8 cellular contexts compared by ENCODE assay signal in the genomic region with DNA sequence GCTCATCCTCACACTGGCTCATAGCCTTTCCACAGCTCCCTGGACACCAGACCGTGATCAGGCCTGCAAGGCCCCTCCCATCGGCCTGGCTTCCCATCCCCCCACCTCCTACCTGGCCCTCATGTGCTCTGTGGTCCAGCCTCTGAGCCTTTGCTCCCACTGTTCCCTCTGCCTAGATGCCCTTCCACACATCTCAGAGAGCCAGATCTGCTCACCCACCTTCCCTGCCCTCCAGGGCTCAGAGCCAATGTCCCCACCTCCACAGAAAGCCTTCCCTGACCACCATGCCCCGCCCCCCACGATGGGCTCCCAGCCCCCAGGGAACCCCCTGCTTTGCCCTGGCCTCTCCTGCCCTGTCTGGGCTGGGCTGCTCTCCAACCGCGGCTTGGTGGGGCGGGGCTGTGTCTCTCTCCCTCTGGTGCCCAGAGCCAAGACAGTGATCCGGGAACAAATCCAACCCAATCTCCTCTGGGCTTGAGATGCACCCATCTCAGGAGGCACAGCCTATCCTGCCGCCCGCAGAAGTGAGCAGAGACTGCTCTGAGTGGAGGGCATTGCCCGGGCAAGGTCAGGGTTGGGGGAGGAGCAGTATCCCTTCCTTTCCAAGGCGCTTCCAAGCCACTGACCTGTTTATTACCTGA. TPM values are rescaled to one million over a fixed set of nuclear protein-coding genes. Genes with fewer than 3 reads are reported as not detected.
DNase-seq lines count a peak whose midpoint lies in the region; ATAC-seq and TF ChIP-seq lines count a peak whose summit lies in the region.

No MANE protein-coding gene starts in this region.

- intact Hi-C loops in mucosa of descending colon (cut with DNase I, micrococcal nuclease) (no loop called here), uterus (cut with DNase I; ENCODE audit: low total_unique reads) (no loop called here)

- H3K4me3 ChIP-seq in CD4-positive, CD25-positive, alpha-beta regulatory T cell (ENCODE audit: low read depth, low read length), result peak overlapping the region; percentile 77
- peak overlapping the region; percentile 69 for H3K4me3 ChIP-seq in NT2/D1 (ENCODE audit: insufficient read length, low read depth)
- H3K4me3 ChIP-seq in mucosa of descending colon, result no peak overlapping the region
- H3K4me3 ChIP-seq in uterus, result peak overlapping the region; percentile 66 to 75

- no peaks in the 10 kb centered on the region for H3K27me3 Mint-ChIP-seq in CD4-positive, CD25-positive, alpha-beta regulatory T cell

- no peaks in the 10 kb centered on the region for H3K9me3 ChIP-seq in CD4-positive, CD25-positive, alpha-beta regulatory T cell (ENCODE audit: control insufficient read depth in 2 of 2, low read length in 2 of 2)
- H3K9me3 ChIP-seq in NT2/D1 (ENCODE audit: insufficient read depth, low read length) (no peaks in the 10 kb centered on the region), mucosa of descending colon (no peaks in the 10 kb centered on the region), uterus (no peaks in the 10 kb centered on the region)

- no peaks in the 10 kb centered on the region for H3K36me3 ChIP-seq in CD4-positive, CD25-positive, alpha-beta regulatory T cell (ENCODE audit: control insufficient read depth, insufficient read depth, low read length)
- H3K36me3 ChIP-seq in NT2/D1 (ENCODE audit: insufficient read depth, insufficient read length, low read length) (peaks cover 18% of the 10 kb centered on the region), mucosa of descending colon (ENCODE audit: low read depth) (no peaks in the 10 kb centered on the region), uterus (no peaks in the 10 kb centered on the region)

- peak overlapping the region; percentile 94 for H3K27ac ChIP-seq in CD4-positive, CD25-positive, alpha-beta regulatory T cell (ENCODE audit: insufficient read depth, low read length, poor library complexity, severe bottlenecking)
- peak overlapping the region; percentile 94 to 98 for H3K27ac ChIP-seq in uterus

- H3K4me1 ChIP-seq in CD4-positive, CD25-positive, alpha-beta regulatory T cell (ENCODE audit: control insufficient read depth, insufficient read depth, low read length, poor library complexity, severe bottlenecking), result peaks cover 66% of the 10 kb centered on the region
- H3K4me1 ChIP-seq in NT2/D1 (ENCODE audit: insufficient read depth, insufficient read length), result peaks cover 30% of the 10 kb centered on the region
- peaks cover 29% of the 10 kb centered on the region for H3K4me1 ChIP-seq in mucosa of descending colon (ENCODE audit: low read depth)
- peaks cover 3 to 20% of the 10 kb centered on the region in 2 donors for H3K4me1 ChIP-seq in uterus

- peak overlapping the region; percentile 85 to 94 (median 90) for H3K4me3 Mint-ChIP-seq in CD4-positive, CD25-positive, alpha-beta regulatory T cell

- ATAC-seq in CD4-positive, CD25-positive, alpha-beta regulatory T cell (ENCODE audit: low read depth in 2 of 2), result no peak
- ATAC-seq in mucosa of descending colon, result peak; percentile 2
- ATAC-seq in GM21529 (IDR thresholded peaks at IDR 0.05; ENCODE audit: unreplicated experiment), result no peak

- peak overlapping the region; percentile 83 to 93 (median 90) for H3K27ac Mint-ChIP-seq in CD4-positive, CD25-positive, alpha-beta regulatory T cell

- H3K4me1 Mint-ChIP-seq in CD4-positive, CD25-positive, alpha-beta regulatory T cell, result peaks cover 0 to 66% (median 34%) of the 10 kb centered on the region in 4 donors

- no peak for TF ChIP-seq CTCF in mucosa of descending colon (IDR thresholded peaks at IDR 0.05)
- TF ChIP-seq CTCF in uterus (IDR thresholded peaks at IDR 0.05), result no peak

- H3K36me3 Mint-ChIP-seq in CD4-positive, CD25-positive, alpha-beta regulatory T cell, result no peaks in the 10 kb centered on the region

- peak overlapping the region; percentile 85 for H3K9ac ChIP-seq in NT2/D1 (ENCODE audit: insufficient read length, low read depth)

- H3K9me3 Mint-ChIP-seq in CD4-positive, CD25-positive, alpha-beta regulatory T cell, result no peaks in the 10 kb centered on the region

- peak in 1 of 2 donors; percentile 30 for TF ChIP-seq POLR2A in uterus (IDR thresholded peaks at IDR 0.05)

- H3K27me3 ChIP-seq in CD4-positive, CD25-positive, alpha-beta regulatory T cell (ENCODE audit: control insufficient read depth, insufficient read depth, low read length), result no peaks in the 10 kb centered on the region
- peaks cover 15% of the 10 kb centered on the region for H3K27me3 ChIP-seq in NT2/D1 (ENCODE audit: insufficient read depth, insufficient read length)
- H3K27me3 ChIP-seq in uterus, result no peaks in the 10 kb centered on the region

- DNase-seq in CD4-positive, CD25-positive, alpha-beta regulatory T cell, result no peak
- DNase-seq in NT2/D1 (ENCODE audit: low read depth, low spot score) (no peak), ecto neural progenitor cell (ENCODE audit: low spot score) (peak; percentile 42), mucosa of descending colon (peak; percentile 69 to 76 (median 72)), uterus (peak; percentile 47 to 81), cortex of kidney (lab: John Stamatoyannopoulos, UW) (no peak)
- no peak for DNase-seq in central memory CD4-positive, alpha-beta T cell

RNA-seq across cellular contexts. Expression of gene NINJ1, which starts 1.6 kb away (rescaled TPM):
- 144 TPM for total RNA-seq in CD4-positive, CD25-positive, alpha-beta regulatory T cell
- polyA plus RNA-seq in CD4-positive, CD25-positive, alpha-beta regulatory T cell, result 100 to 1,000 TPM in 1 of 4 donors, 10 to 100 TPM in 3; 68.5 to 104 (median 73.2) TPM
- total RNA-seq in mucosa of descending colon (10 to 100 TPM; 19.5 to 68.9 (median 23.2) TPM), uterus (10 to 100 TPM; 20.6 to 87.4 (median 44.2) TPM)

RNA-seq across cellular contexts. Expression of gene CARD19, which starts 36.4 kb away (rescaled TPM):
- 60.0 TPM for total RNA-seq in CD4-positive, CD25-positive, alpha-beta regulatory T cell
- polyA plus RNA-seq in CD4-positive, CD25-positive, alpha-beta regulatory T cell, result 10 to 100 TPM; 64.8 to 89.1 (median 75.3) TPM
- total RNA-seq in mucosa of descending colon (10 to 100 TPM; 39.1 to 47.8 (median 44.2) TPM), uterus (10 to 100 TPM; 23.7 to 71.4 (median 40.9) TPM)

RNA-seq across cellular contexts. Expression of gene WNK2, which starts 51.5 kb away (rescaled TPM):
- total RNA-seq in CD4-positive, CD25-positive, alpha-beta regulatory T cell, result 0.22 TPM
- not detected for polyA plus RNA-seq in CD4-positive, CD25-positive, alpha-beta regulatory T cell
- total RNA-seq in mucosa of descending colon, result 100 to 1,000 TPM; 175 to 276 (median 201) TPM
- 10 to 100 TPM in 3 of 4 donors, 1 to 10 TPM in 1; 6.2 to 31.9 (median 18.9) TPM for total RNA-seq in uterus

Comparison
In these comparisons a context has a peak if more than half of its experiments do, and no peak if none do; other contexts are left out.
1. DNase-seq: peak in ecto neural progenitor cell (single experiment), mucosa of descending colon (3 of 3) and uterus (2 of 2); none in CD4-positive, CD25-positive, alpha-beta regulatory T cell (0 of 3), NT2/D1 (single experiment), central memory CD4-positive, alpha-beta T cell (single experiment) and cortex of kidney (single experiment).